8 cellular contexts compared by ENCODE assay signal in genomic region chr14:96504353-96504752, GRCh38. TPM values are rescaled to one million over a fixed set of nuclear protein-coding genes. Genes with fewer than 3 reads are reported as not detected.
DNase-seq lines count a peak whose midpoint lies in the region; ATAC-seq, FAIRE-seq and TF ChIP-seq lines count a peak whose summit lies in the region.
"Not testable (repeated sequence)": the region's sequence is repeated elsewhere in the genome, so short reads cannot be mapped to it uniquely, and the experiment has no call there.

No MANE protein-coding gene starts in this region.

- TF ChIP-seq EP300 in HepG2 (IDR thresholded peaks at IDR 0.05; ENCODE audit: low read depth in 2 of 2, low read length in 2 of 2); HepG2 (CRISPR knock-in tag; IDR thresholded peaks at IDR 0.05; ENCODE audit: borderline replicate concordance): not testable (repeated sequence)

- not testable (repeated sequence) for H3K9me3 Mint-ChIP-seq in Calu3 (ENCODE audit: low read depth, unreplicated experiment); activated CD4-positive, alpha-beta T cell treated with anti-CD3 and anti-CD28 coated beads, Interleukin-2, amount 10 ng/mL, durations not matched to agents 7 days and 5 days; activated naive CD8-positive, alpha-beta T cell treated with anti-CD3 and anti-CD28 coated beads, Interleukin-2, amount 50 U/mL, for 24 hours; endodermal cell

- in situ Hi-C loops in HepG2 (cut with HindIII; ENCODE audit: extremely low pct_ligation_motif_present, low pct_unique_long_range_greater_than_20kb) = not testable (repeated sequence)

- not testable (repeated sequence) for TF ChIP-seq CTCF in Calu3 (IDR thresholded peaks at IDR 0.05; ENCODE audit: unreplicated experiment); NB4 (IDR thresholded peaks at IDR 0.05; ENCODE audit: low read depth, low read length); endodermal cell (conservative IDR thresholded peaks at IDR 0.05); HepG2 (CRISPR knock-in tag; IDR thresholded peaks at IDR 0.05); neutrophil (IDR thresholded peaks at IDR 0.05); upper lobe of right lung (IDR thresholded peaks at IDR 0.05)

- peaks cover 80% of the 10 kb centered on the region for H3K79me2 ChIP-seq in HepG2 (ENCODE audit: insufficient read depth, low read length)

- H3K27me3 Mint-ChIP-seq in Calu3 (ENCODE audit: unreplicated experiment); activated CD4-positive, alpha-beta T cell treated with anti-CD3 and anti-CD28 coated beads, Interleukin-2, amount 10 ng/mL, durations not matched to agents 7 days and 5 days; activated naive CD8-positive, alpha-beta T cell treated with anti-CD3 and anti-CD28 coated beads, Interleukin-2, amount 50 U/mL, for 24 hours; endodermal cell (ENCODE audit: insufficient read depth): not testable (repeated sequence)

- 96 to 97% methylated on average over 10 to 12 of the region's 12 CpGs for WGBS in endodermal cell (ENCODE audit: insufficient coverage in 1 of 2, insufficient read length in 1 of 2), 2 experiments
- 91% methylated on average over 12 of the region's 12 CpGs for WGBS in HepG2 (ENCODE audit: low lambda C conversion rate)

- H3K36me3 ChIP-seq in endodermal cell (ENCODE audit: control insufficient read depth, insufficient read depth, low read length) = peaks cover 24% of the 10 kb centered on the region
- H3K36me3 ChIP-seq in HepG2 (replicated peaks in 1 of 2; ENCODE audit: control insufficient read depth in 1 of 2, insufficient read depth in 2 of 2, low read length in 2 of 2); neutrophil; upper lobe of right lung: not testable (repeated sequence)

- peak overlapping the region; percentile 96 for H3K4me3 ChIP-seq in NB4 (ENCODE audit: low read depth, low read length)
- peak overlapping the region; percentile 92 for H3K4me3 ChIP-seq in endodermal cell (ENCODE audit: low read length)
- peak overlapping the region; percentile 86 to 90 (median 89); a peak in 4 of 6 replicates for H3K4me3 ChIP-seq in HepG2 (replicated peaks in 1 of 3; ENCODE audit: insufficient read depth in 1 of 3, low read depth in 2 of 3, low read length in 3 of 3)
- H3K4me3 ChIP-seq in neutrophil (ENCODE audit: low read depth in 1 of 2, low read length in 1 of 2) = not testable (repeated sequence)
- peak overlapping the region; percentile 90 for H3K4me3 ChIP-seq in upper lobe of right lung

- H3K4me2 ChIP-seq in HepG2 (ENCODE audit: low read depth, low read length) = peak overlapping the region; percentile 76

- DNase-seq in Calu3; NB4 (ENCODE audit: low read depth); activated CD4-positive, alpha-beta T cell treated with anti-CD3 and anti-CD28 coated beads, Interleukin-2, amount 10 ng/mL, durations not matched to agents 7 days and 5 days; activated naive CD8-positive, alpha-beta T cell treated with anti-CD3 and anti-CD28 coated beads, Interleukin-2, amount 50 U/mL, for 24 hours; endodermal cell; HepG2 (ENCODE audit: low spot score); upper lobe of right lung: not testable (repeated sequence)

- not testable (repeated sequence) for FAIRE-seq in HepG2 (lab: Jason Lieb, UNC)

- H3K4me3 Mint-ChIP-seq in Calu3 (ENCODE audit: low read depth, unreplicated experiment) (peak overlapping the region; percentile 92), endodermal cell (peak overlapping the region; percentile 97)
- H3K4me3 Mint-ChIP-seq in activated CD4-positive, alpha-beta T cell treated with anti-CD3 and anti-CD28 coated beads, Interleukin-2, amount 10 ng/mL, durations not matched to agents 7 days and 5 days = peak overlapping the region; percentile 90
- H3K4me3 Mint-ChIP-seq in activated naive CD8-positive, alpha-beta T cell treated with anti-CD3 and anti-CD28 coated beads, Interleukin-2, amount 50 U/mL, for 24 hours = peak overlapping the region; percentile 98

- not testable (repeated sequence) for H3K9ac ChIP-seq in endodermal cell (ENCODE audit: extremely low read depth, low read length, poor library complexity, severe bottlenecking)
- H3K9ac ChIP-seq in HepG2 (ENCODE audit: insufficient read depth, low read depth, low read length) = peak overlapping the region; percentile 9; the same call in 1 of the 2 replicates

- BruUV-seq in Calu3 (replicated peaks; lab: Mats Ljungman, UMichigan); HepG2 (replicated peaks; lab: Mats Ljungman, UMichigan): not testable (repeated sequence)

- H3K9me3 ChIP-seq in endodermal cell (ENCODE audit: control insufficient read depth, low read length); HepG2 (ENCODE audit: low read length); neutrophil; upper lobe of right lung: not testable (repeated sequence)

- H3K4me1 ChIP-seq in endodermal cell (ENCODE audit: control insufficient read depth, insufficient read depth, low read length) = peaks cover 12% of the 10 kb centered on the region
- peaks cover 61% of the 10 kb centered on the region for H3K4me1 ChIP-seq in HepG2 (ENCODE audit: insufficient read depth, low read length)
- peaks cover 39 to 40% of the 10 kb centered on the region in 2 experiments for H3K4me1 ChIP-seq in neutrophil (ENCODE audit: control insufficient read depth in 1 of 2, insufficient read depth in 1 of 2, low read depth in 1 of 2, low read length in 1 of 2)
- peaks cover 42% of the 10 kb centered on the region for H3K4me1 ChIP-seq in upper lobe of right lung

- peaks cover 34% of the 10 kb centered on the region for H3K36me3 Mint-ChIP-seq in Calu3 (ENCODE audit: insufficient read depth, unreplicated experiment)
- peaks cover 26% of the 10 kb centered on the region for H3K36me3 Mint-ChIP-seq in activated CD4-positive, alpha-beta T cell treated with anti-CD3 and anti-CD28 coated beads, Interleukin-2, amount 10 ng/mL, durations not matched to agents 7 days and 5 days (ENCODE audit: low read depth)
- peaks cover 29% of the 10 kb centered on the region for H3K36me3 Mint-ChIP-seq in activated naive CD8-positive, alpha-beta T cell treated with anti-CD3 and anti-CD28 coated beads, Interleukin-2, amount 50 U/mL, for 24 hours (ENCODE audit: low read depth)
- H3K36me3 Mint-ChIP-seq in endodermal cell (ENCODE audit: low read depth) = peaks cover 28% of the 10 kb centered on the region

- intact Hi-C loops in Calu3 (cut with micrococcal nuclease; ENCODE audit: unreplicated experiment); upper lobe of right lung (cut with DNase I): not testable (repeated sequence)
- intact Hi-C loops in HepG2 (cut with micrococcal nuclease; ENCODE audit: unreplicated experiment) = loop anchor here (5.0 kb wide), 2 partner anchors 42 to 142 kb away; partner anchors contain the start of genes ATG2B and GSKIP

- not testable (repeated sequence) for ATAC-seq in activated naive CD8-positive, alpha-beta T cell treated with anti-CD3 and anti-CD28 coated beads, Interleukin-2, amount 50 U/mL, for 24 hours; HepG2; upper lobe of right lung

- H3K4me1 Mint-ChIP-seq in Calu3 (ENCODE audit: low read depth, unreplicated experiment) = peaks cover 23% of the 10 kb centered on the region
- H3K4me1 Mint-ChIP-seq in activated CD4-positive, alpha-beta T cell treated with anti-CD3 and anti-CD28 coated beads, Interleukin-2, amount 10 ng/mL, durations not matched to agents 7 days and 5 days = peaks cover 55% of the 10 kb centered on the region
- peaks cover 73% of the 10 kb centered on the region for H3K4me1 Mint-ChIP-seq in activated naive CD8-positive, alpha-beta T cell treated with anti-CD3 and anti-CD28 coated beads, Interleukin-2, amount 50 U/mL, for 24 hours
- H3K4me1 Mint-ChIP-seq in endodermal cell = peaks cover 23% of the 10 kb centered on the region

- CTCF ChIA-PET in Calu3 (lab: Charles Lee); HepG2 (lab: Yijun Ruan, JAX; ENCODE audit: low intra/inter-chr PET ratio, low total read pairs): not testable (repeated sequence)
- CTCF ChIA-PET in activated CD4-positive, alpha-beta T cell treated with anti-CD3 and anti-CD28 coated beads, Interleukin-2, amount 10 ng/mL, durations not matched to agents 7 days and 5 days (lab: Charles Lee) = interaction anchor here (1.0 kb wide), 1 partner anchor 293 kb away, joined by 3 read pairs; the partner anchor contains the start of gene VRK1

- H3K27ac Mint-ChIP-seq in Calu3 (ENCODE audit: unreplicated experiment) (peak overlapping the region; percentile 95), endodermal cell (peak overlapping the region; percentile 48)
- H3K27ac Mint-ChIP-seq in activated CD4-positive, alpha-beta T cell treated with anti-CD3 and anti-CD28 coated beads, Interleukin-2, amount 10 ng/mL, durations not matched to agents 7 days and 5 days = not testable (repeated sequence)
- H3K27ac Mint-ChIP-seq in activated naive CD8-positive, alpha-beta T cell treated with anti-CD3 and anti-CD28 coated beads, Interleukin-2, amount 50 U/mL, for 24 hours = peak overlapping the region; percentile 99

- not testable (repeated sequence) for TF ChIP-seq RAD21 in HepG2 (CRISPR knock-in tag; IDR thresholded peaks at IDR 0.05)

- H3K27ac ChIP-seq in endodermal cell (ENCODE audit: low read depth, low read length); HepG2 (ENCODE audit: extremely low read length, insufficient read depth, low read length); upper lobe of right lung: not testable (repeated sequence)
- H3K27ac ChIP-seq in neutrophil = peak overlapping the region; percentile 19

- POLR2A ChIA-PET in activated CD4-positive, alpha-beta T cell treated with anti-CD3 and anti-CD28 coated beads, Interleukin-2, amount 10 ng/mL, durations not matched to agents 7 days and 5 days (lab: Charles Lee); HepG2 (lab: Yijun Ruan, JAX): not testable (repeated sequence)

- H4K20me1 ChIP-seq in HepG2 (ENCODE audit: insufficient read depth, low read length) = peaks cover 55% of the 10 kb centered on the region

- not testable (repeated sequence) for H3K27me3 ChIP-seq in endodermal cell (ENCODE audit: control insufficient read depth, insufficient read depth, low read length, poor library complexity, severe bottlenecking); HepG2 (ENCODE audit: control insufficient read depth in 1 of 2, insufficient read depth in 2 of 2, low read length in 2 of 2); neutrophil; upper lobe of right lung

- TF ChIP-seq POLR2A in NB4 (IDR thresholded peaks at IDR 0.05; ENCODE audit: extremely low read depth, insufficient read length); HepG2 (IDR thresholded peaks at IDR 0.05; ENCODE audit: insufficient read depth in 1 of 2, low read depth in 2 of 2, low read length in 2 of 2): not testable (repeated sequence)

- H2AFZ ChIP-seq in HepG2 (ENCODE audit: low read length) = not testable (repeated sequence)

RNA-seq across cellular contexts. Expression of gene PAPOLA, which starts 2.2 kb away (rescaled TPM):
- total RNA-seq in Calu3 (2022) = 198 and 205 TPM in 2 replicates
- total RNA-seq in activated CD4-positive, alpha-beta T cell treated with anti-CD3 and anti-CD28 coated beads, Interleukin-2, amount 10 ng/mL, durations not matched to agents 7 days and 5 days = 100 to 1,000 TPM; 161 to 197 TPM
- total RNA-seq in endodermal cell = 100 to 1,000 TPM; 218 to 225 TPM
- 183 TPM for polyA plus RNA-seq in endodermal cell (2013, experiment 1 of 2)
- polyA plus RNA-seq in endodermal cell (2013, experiment 2 of 2) = 197 TPM
- total RNA-seq in HepG2 (2016; rRNA removed; fragmentation: Illumina TruSeq; extraction: Trizol) = 103 and 179 TPM in 2 replicates
- 63.8 and 72.8 TPM in 2 replicates for total RNA-seq in HepG2 (2016; cell fraction: cytosol; rRNA removed; fragmentation: Illumina TruSeq; extraction: Trizol; ENCODE audit: low read depth)
- 103 and 174 TPM in 2 replicates for total RNA-seq in HepG2 (2016; cell fraction: insoluble cytoplasmic fraction; rRNA removed; fragmentation: Illumina TruSeq; extraction: Trizol)
- 148 and 162 TPM in 2 replicates for total RNA-seq in HepG2 (2016; cell fraction: membrane; rRNA removed; fragmentation: Illumina TruSeq; extraction: Trizol)
- 157 and 160 TPM in 2 replicates for total RNA-seq in HepG2 (2016; cell fraction: nucleus; rRNA removed; fragmentation: Illumina TruSeq; extraction: Trizol)
- polyA plus RNA-seq in HepG2 (2011; rRNA removed) = 127 and 151 TPM in 2 replicates
- polyA plus RNA-seq in HepG2 (2011; cell fraction: cytosol; rRNA removed) = 90.5 and 106 TPM in 2 replicates
- polyA plus RNA-seq in HepG2 (2011; cell fraction: nucleus; rRNA removed) = 111 and 128 TPM in 2 replicates
- 97.3 and 113 TPM in 2 replicates for polyA plus RNA-seq in HepG2 (2012)
- polyA plus RNA-seq in HepG2 (2016; cell fraction: cytosol; fragmentation: Illumina TruSeq; extraction: Trizol; ENCODE audit: low read depth) = 254 and 256 TPM in 2 replicates
- 222 and 230 TPM in 2 replicates for polyA plus RNA-seq in HepG2 (2016; cell fraction: insoluble cytoplasmic fraction; fragmentation: Illumina TruSeq; extraction: Trizol; ENCODE audit: low read depth)
- polyA plus RNA-seq in HepG2 (2016; cell fraction: membrane; fragmentation: Illumina TruSeq; extraction: Trizol; ENCODE audit: low read depth) = 209 and 213 TPM in 2 replicates
- 138 and 150 TPM in 2 replicates for polyA plus RNA-seq in HepG2 (2016; cell fraction: nucleus; fragmentation: Illumina TruSeq; extraction: Trizol; ENCODE audit: insufficient read depth, low read depth)
- polyA minus RNA-seq in HepG2 (2011; rRNA and poly(A)+ RNA removed; ENCODE audit: low replicate concordance) = 112 and 201 TPM in 2 replicates
- polyA minus RNA-seq in HepG2 (2011; cell fraction: cytosol; rRNA and poly(A)+ RNA removed) = 122 and 130 TPM in 2 replicates
- polyA minus RNA-seq in HepG2 (2011; cell fraction: nucleus; rRNA and poly(A)+ RNA removed) = 393 and 448 TPM in 2 replicates
- total RNA-seq in upper lobe of right lung = 153 TPM
